In genomic region chr11:112085822-112086421, GRCh38 we compare ENCODE assay signal across 8 cellular contexts. TPM values are rescaled to one million over a fixed set of nuclear protein-coding genes. Genes with fewer than 3 reads are reported as not detected.
DNase-seq lines count a peak whose midpoint lies in the region; ATAC-seq and TF ChIP-seq lines count a peak whose summit lies in the region.

No MANE protein-coding gene starts in this region.

- peaks cover 11 to 78% of the 10 kb centered on the region in 2 donors for H3K36me3 ChIP-seq in psoas muscle (ENCODE audit: insufficient read depth in 1 of 2, low read depth in 1 of 2)

- H3T11ph ChIP-seq in H9 (ENCODE audit: low read length), result no peak overlapping the region

- H3K14ac ChIP-seq in H9 (ENCODE audit: insufficient read depth, low read length), result peak overlapping the region; percentile 85; the same call in 1 of the 2 replicates

- H2BK15ac ChIP-seq in H9 (ENCODE audit: low read depth, low read length), result no peak overlapping the region

- H2AFZ ChIP-seq in H9 (ENCODE audit: low read length), result no peak overlapping the region

- peaks cover 0 to 4% of the 10 kb centered on the region in 2 experiments; a peak in 2 of 5 replicates for H3K9me3 Mint-ChIP-seq in H9
- H3K9me3 Mint-ChIP-seq in activated T-cell treated with anti-CD3 and anti-CD28 coated beads, Interleukin-2, amount 50 U/mL, for 72 hours, result no peaks in the 10 kb centered on the region

- H3K27me3 Mint-ChIP-seq in H9 (ENCODE audit: low read depth), result peaks cover 2% of the 10 kb centered on the region; the same call in 1 of the 2 replicates
- no peaks in the 10 kb centered on the region for H3K27me3 Mint-ChIP-seq in activated T-cell treated with anti-CD3 and anti-CD28 coated beads, Interleukin-2, amount 50 U/mL, for 72 hours (ENCODE audit: low read depth)

- no peaks in the 10 kb centered on the region for H4K20me1 ChIP-seq in H9 (ENCODE audit: control insufficient read depth, insufficient read depth, insufficient read length)

- no peak overlapping the region for H2BK20ac ChIP-seq in H9 (ENCODE audit: low read depth, low read length, poor library complexity, severe bottlenecking)

- H3K27me3 ChIP-seq in H9 (ENCODE audit: insufficient read depth, low read length) (no peaks in the 10 kb centered on the region), psoas muscle (ENCODE audit: insufficient read depth in 3 of 3, low read length in 2 of 3) (no peaks in the 10 kb centered on the region)

- H3K4me1 Mint-ChIP-seq in H9, result peaks cover 16 to 20% of the 10 kb centered on the region in 2 experiments
- peaks cover 74% of the 10 kb centered on the region for H3K4me1 Mint-ChIP-seq in activated T-cell treated with anti-CD3 and anti-CD28 coated beads, Interleukin-2, amount 50 U/mL, for 72 hours (ENCODE audit: low read depth)

- H4K91ac ChIP-seq in H9 (ENCODE audit: insufficient read length, low read depth, low read length), result no peak overlapping the region

- H2BK120ac ChIP-seq in H9 (ENCODE audit: low read depth, low read length, poor library complexity, severe bottlenecking), result no peak overlapping the region

- no peak overlapping the region for H2BK12ac ChIP-seq in H9 (ENCODE audit: insufficient read length, low read depth, low read length)

- H3K27ac Mint-ChIP-seq in H9, result peak overlapping the region; percentile 95 to 100 (median 100); a peak in 6 of 7 replicates
- H3K27ac Mint-ChIP-seq in activated T-cell treated with anti-CD3 and anti-CD28 coated beads, Interleukin-2, amount 50 U/mL, for 72 hours, result peak overlapping the region; percentile 92

- H3K79me2 ChIP-seq in H9 (ENCODE audit: insufficient read depth, low read length), result peaks cover 13% of the 10 kb centered on the region; the same call in 1 of the 2 replicates

- DNase-seq in DMS 273 (lab: John Stamatoyannopoulos, UW; ENCODE audit: unreplicated experiment), result peak; percentile 43
- no peak for DNase-seq in DMS 273 treated with DMSO at 0.1 percent for 48 hours (lab: John Stamatoyannopoulos, UW)
- DNase-seq in H9, result no peak
- DNase-seq in M059J (ENCODE audit: low read depth), result peak; percentile 40
- DNase-seq in activated T-cell treated with anti-CD3 and anti-CD28 coated beads, Interleukin-2, amount 50 U/mL, for 72 hours, result peak; percentile 56
- DNase-seq in head of caudate nucleus, result peak in 26 of 42 donors; percentile 5 to 57 (median 26)
- DNase-seq in psoas muscle, result peak in 1 of 2 donors; percentile 20
- no peak for DNase-seq in NCI-H187 treated with DMSO at 0.1 percent for 48 hours (lab: John Stamatoyannopoulos, UW)

- peak overlapping the region; percentile 100 for H3K4me3 Mint-ChIP-seq in H9
- H3K4me3 Mint-ChIP-seq in activated T-cell treated with anti-CD3 and anti-CD28 coated beads, Interleukin-2, amount 50 U/mL, for 72 hours, result peak overlapping the region; percentile 97 to 98

- no peak overlapping the region for H2AK5ac ChIP-seq in H9 (ENCODE audit: insufficient read length, low read length)

- no peak overlapping the region for H3K56ac ChIP-seq in H9 (ENCODE audit: insufficient read length, low read depth, low read length)

- H3K4me3 ChIP-seq in psoas muscle, result peak overlapping the region; percentile 93

- H3K4me2 ChIP-seq in H9 (ENCODE audit: insufficient read depth, insufficient read length, low read length), result peak overlapping the region; percentile 97

- H3K4me1 ChIP-seq in H9 (ENCODE audit: insufficient read depth, low read length), result no peaks in the 10 kb centered on the region
- H3K4me1 ChIP-seq in psoas muscle, result peaks cover 38% of the 10 kb centered on the region

- H3K23ac ChIP-seq in H9 (ENCODE audit: insufficient read length, low read depth, low read length), result no peak overlapping the region

- H3K4ac ChIP-seq in H9 (ENCODE audit: low read depth, low read length), result no peak overlapping the region

- peak; percentile 53 to 58 for ATAC-seq in activated T-cell treated with anti-CD3 and anti-CD28 coated beads, Interleukin-2, amount 50 U/mL, for 72 hours (replicated peaks in 1 of 2)
- ATAC-seq in psoas muscle, result peak; percentile 37 to 65 (median 53)

- no peak overlapping the region for H3K27ac ChIP-seq in H9 (ENCODE audit: insufficient read length, low read depth, low read length)
- H3K27ac ChIP-seq in psoas muscle, result peak overlapping the region; percentile 88

- peaks cover 5% of the 10 kb centered on the region for H3K23me2 ChIP-seq in H9 (ENCODE audit: insufficient read length, low read depth, low read length, poor library complexity, severe bottlenecking)

- no peak overlapping the region for H2BK5ac ChIP-seq in H9 (ENCODE audit: insufficient read length, low read length)

- H3K9me3 ChIP-seq in H9 (ENCODE audit: control insufficient read depth, low read depth, low read length), result no peaks in the 10 kb centered on the region
- no peaks in the 10 kb centered on the region for H3K9me3 ChIP-seq in psoas muscle

- no CpG with 5 or more reads among the region's 19 CpGs for WGBS in H9 (ENCODE audit: extremely low coverage, insufficient read length, low lambda C conversion rate)
- 2 to 4% (median 3%) methylated on average over 19 of the region's 19 CpGs for WGBS in psoas muscle, 3 donors

- H4K5ac ChIP-seq in H9 (ENCODE audit: insufficient read length, low read depth, low read length), result peak overlapping the region; percentile 45

- H3K18ac ChIP-seq in H9 (ENCODE audit: insufficient read length, low read depth, low read length), result peak overlapping the region; percentile 69

- intact Hi-C loops in head of caudate nucleus (cut with DNase I), result loop anchor here (10.0 kb wide), 1 partner anchor 211 kb away; the partner anchor contains the start of genes ALG9, CFAP68 and FDXACB1
- intact Hi-C loops in psoas muscle (cut with DNase I), result loop anchor here in 1 of 2 donors (5.0 kb wide), 1 partner anchor 159 kb away; no protein-coding TSS in a partner anchor

- peaks cover 21 to 87% (median 68%) of the 10 kb centered on the region in 3 experiments for H3K36me3 Mint-ChIP-seq in H9 (ENCODE audit: insufficient read depth in 1 of 3, low read depth in 3 of 3)
- peaks cover 23 to 50% of the 10 kb centered on the region in 2 donors for H3K36me3 Mint-ChIP-seq in activated T-cell treated with anti-CD3 and anti-CD28 coated beads, Interleukin-2, amount 50 U/mL, for 72 hours (ENCODE audit: insufficient read depth in 2 of 2)

- TF ChIP-seq CTCF in H9 (conservative IDR thresholded peaks at IDR 0.05) (no peak), psoas muscle (IDR thresholded peaks at IDR 0.05) (no peak)

- peak overlapping the region; percentile 91 for H3K9ac ChIP-seq in H9 (ENCODE audit: extremely low read depth, insufficient read length, low read length)

- no peaks in the 10 kb centered on the region for H3K79me1 ChIP-seq in H9 (ENCODE audit: insufficient read depth, low read depth, low read length, poor library complexity, severe bottlenecking)

- H4K8ac ChIP-seq in H9 (replicated peaks; ENCODE audit: insufficient read length, low read depth, low read length), result no peak overlapping the region

RNA-seq across cellular contexts. Expression of gene TIMM8B, which starts 0.6 kb away (rescaled TPM):
- total RNA-seq in H9 (2021), result 84.4 and 86.3 TPM in 2 replicates
- 77.2 and 89.5 TPM in 2 replicates for total RNA-seq in M059J (2014; rRNA removed; shearing (Covaris generic))
- total RNA-seq in activated T-cell treated with anti-CD3 and anti-CD28 coated beads, Interleukin-2, amount 50 U/mL, for 72 hours, result 10 to 100 TPM; 24.2 to 34.1 TPM
- total RNA-seq in psoas muscle, result 100 to 1,000 TPM in 1 of 4 donors, 10 to 100 TPM in 3; 86.6 to 105 (median 90.6) TPM
- 100 to 1,000 TPM in 2 of 3 donors, 10 to 100 TPM in 1; 84.3 to 152 (median 120) TPM for polyA plus RNA-seq in psoas muscle

RNA-seq across cellular contexts. Expression of gene SDHD, which starts 0.8 kb away (rescaled TPM):
- 79.6 and 82.3 TPM in 2 replicates for total RNA-seq in H9 (2021)
- 205 and 225 TPM in 2 replicates for total RNA-seq in M059J (2014; rRNA removed; shearing (Covaris generic))
- 100 to 1,000 TPM in 1 of 2 donors, 10 to 100 TPM in 1; 96.9 to 135 TPM for total RNA-seq in activated T-cell treated with anti-CD3 and anti-CD28 coated beads, Interleukin-2, amount 50 U/mL, for 72 hours
- 100 to 1,000 TPM; 168 to 264 (median 192) TPM for total RNA-seq in psoas muscle
- polyA plus RNA-seq in psoas muscle, result 100 to 1,000 TPM; 219 to 256 (median 234) TPM

RNA-seq across cellular contexts. Expression of gene NKAPD1, which starts 11.8 kb away (rescaled TPM):
- total RNA-seq in H9 (2021), result 22.7 and 25.9 TPM in 2 replicates
- 26.1 and 29.8 TPM in 2 replicates for total RNA-seq in M059J (2014; rRNA removed; shearing (Covaris generic))
- total RNA-seq in activated T-cell treated with anti-CD3 and anti-CD28 coated beads, Interleukin-2, amount 50 U/mL, for 72 hours, result 10 to 100 TPM; 23.7 to 28.7 TPM
- 10 to 100 TPM in 2 of 4 donors, 1 to 10 TPM in 2; 9.3 to 13.8 (median 10.8) TPM for total RNA-seq in psoas muscle
- polyA plus RNA-seq in psoas muscle, result 10 to 100 TPM in 1 of 3 donors, 1 to 10 TPM in 2; 8.5 to 21.6 (median 9.0) TPM

RNA-seq across cellular contexts. Expression of gene PIH1D2, which starts 12.1 kb away (rescaled TPM):
- total RNA-seq in H9 (2021), result 1.1 and 1.4 TPM in 2 replicates
- total RNA-seq in M059J (2014; rRNA removed; shearing (Covaris generic)), result 1.4 and 1.9 TPM in 2 replicates
- total RNA-seq in activated T-cell treated with anti-CD3 and anti-CD28 coated beads, Interleukin-2, amount 50 U/mL, for 72 hours, result under 1 TPM; 0.36 to 0.39 TPM
- total RNA-seq in psoas muscle, result 1 to 10 TPM in 2 of 4 donors, under 1 TPM in 2; 0.49 to 1.3 (median 0.97) TPM
- polyA plus RNA-seq in psoas muscle, result 1 to 10 TPM; 1.2 to 3.0 (median 1.8) TPM

Comparison
In these comparisons a context has a peak if more than half of its experiments do, and no peak if none do; other contexts are left out.
1. DNase-seq: peak in DMS 273 (single experiment), M059J (single experiment), activated T-cell treated with anti-CD3 and anti-CD28 coated beads, Interleukin-2, amount 50 U/mL, for 72 hours (2 of 2) and head of caudate nucleus (26 of 42); none in DMS 273 treated with DMSO at 0.1 percent for 48 hours (single experiment), H9 (single experiment) and NCI-H187 treated with DMSO at 0.1 percent for 48 hours (single experiment).